In the genomic region with DNA sequence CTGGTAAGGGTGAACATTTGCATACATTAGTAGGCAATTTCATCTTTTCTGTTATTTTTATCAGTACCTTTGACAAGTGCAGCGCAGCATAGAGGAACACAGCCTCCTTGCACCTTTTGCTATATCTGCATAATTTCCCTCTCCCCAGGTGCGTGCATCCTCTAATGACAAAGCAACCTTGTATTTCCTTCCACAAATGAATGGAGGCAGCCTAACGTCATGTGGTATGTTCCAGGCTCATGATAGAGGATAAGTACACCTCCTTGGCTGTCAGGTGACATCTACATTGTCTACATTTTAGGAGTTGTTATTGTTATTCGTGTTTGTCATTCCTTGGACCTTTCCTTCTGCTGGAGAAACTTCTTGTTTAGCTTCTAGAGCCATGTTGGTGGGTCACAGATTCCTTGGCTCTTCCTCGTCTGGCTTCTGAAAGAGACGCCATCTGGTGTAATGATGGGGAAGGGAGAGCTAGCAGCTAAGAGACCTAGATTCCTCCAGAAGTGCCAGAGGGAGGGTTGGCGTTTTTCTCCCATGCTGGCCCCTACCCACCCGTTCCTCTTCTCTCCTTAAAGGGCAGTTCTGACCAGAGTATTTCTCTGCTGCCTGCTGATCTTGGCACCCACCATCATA, we compare ENCODE assay signal across 13 cellular contexts. TPM values are rescaled to one million over a fixed set of nuclear protein-coding genes. Genes with fewer than 3 reads are reported as not detected.
DNase-seq lines count a peak whose midpoint lies in the region; ATAC-seq and TF ChIP-seq lines count a peak whose summit lies in the region.
"Had no signal": no experiment of that assay in that cellular context is flagged by ENCODE, and none has a peak within 500 bp of the region (broad histone marks: within the 10 kb centered on the region; RNA-seq: fewer than 3 reads in every experiment).

No MANE protein-coding gene starts in this region.

- H3K27me3 Mint-ChIP-seq in stimulated activated naive CD8-positive, alpha-beta T cell treated with anti-CD3 and anti-CD28 coated beads, Interleukin-15, Interleukin-2, amounts not matched to agents 100 ng/mL and 50 ng/mL, for 24 hours = no peaks in the 10 kb centered on the region

- H3K4me3 ChIP-seq in lower lobe of right lung = no peak overlapping the region

- H3K27ac ChIP-seq in lower lobe of right lung = peak overlapping the region; percentile 32

- H3K27me3 ChIP-seq in lower lobe of right lung (ENCODE audit: low read depth) = no peaks in the 10 kb centered on the region

- peaks cover 73% of the 10 kb centered on the region for H3K36me3 Mint-ChIP-seq in stimulated activated naive CD8-positive, alpha-beta T cell treated with anti-CD3 and anti-CD28 coated beads, Interleukin-15, Interleukin-2, amounts not matched to agents 100 ng/mL and 50 ng/mL, for 24 hours (ENCODE audit: low read depth)
- peaks cover 57 to 70% of the 10 kb centered on the region in 2 donors for H3K36me3 Mint-ChIP-seq in activated naive CD4-positive, alpha-beta T cell treated with anti-CD3 and anti-CD28 coated beads, Interleukin-2, amount 50 U/mL, for 72 hours

- intact Hi-C loops in lower lobe of right lung (cut with DNase I) = no loop called here

- H3K27ac Mint-ChIP-seq in stimulated activated naive CD8-positive, alpha-beta T cell treated with anti-CD3 and anti-CD28 coated beads, Interleukin-15, Interleukin-2, amounts not matched to agents 100 ng/mL and 50 ng/mL, for 24 hours = peak overlapping the region; percentile 99
- peak overlapping the region; percentile 92 to 97 for H3K27ac Mint-ChIP-seq in activated naive CD4-positive, alpha-beta T cell treated with anti-CD3 and anti-CD28 coated beads, Interleukin-2, amount 50 U/mL, for 72 hours

- H3K4me1 ChIP-seq in lower lobe of right lung = peaks cover 49% of the 10 kb centered on the region

- peaks cover 98% of the 10 kb centered on the region for H3K4me1 Mint-ChIP-seq in stimulated activated naive CD8-positive, alpha-beta T cell treated with anti-CD3 and anti-CD28 coated beads, Interleukin-15, Interleukin-2, amounts not matched to agents 100 ng/mL and 50 ng/mL, for 24 hours (ENCODE audit: low read depth)

- no peak for ATAC-seq in stimulated activated naive CD8-positive, alpha-beta T cell treated with anti-CD3 and anti-CD28 coated beads, Interleukin-15, Interleukin-2, amounts not matched to agents 100 U/mL and 50 U/mL, for 24 hours
- no peak for ATAC-seq in activated naive CD4-positive, alpha-beta T cell treated with anti-CD3 and anti-CD28 coated beads, Interleukin-2, amount 50 U/mL, for 72 hours
- no peak for ATAC-seq in lower lobe of right lung
- no peak for ATAC-seq in GM18868 (IDR thresholded peaks at IDR 0.05; ENCODE audit: unreplicated experiment)
- no peak for ATAC-seq in esophagus mucosa

- DNase-seq in stimulated activated naive CD8-positive, alpha-beta T cell treated with anti-CD3 and anti-CD28 coated beads, Interleukin-15, Interleukin-2, amounts not matched to agents 100 U/mL and 50 U/mL, for 24 hours = no peak
- DNase-seq in activated naive CD4-positive, alpha-beta T cell treated with anti-CD3 and anti-CD28 coated beads, Interleukin-2, amount 50 U/mL, for 72 hours (ENCODE audit: low spot score in 2 of 2) = peak in 1 of 2 donors; percentile 18
- DNase-seq in lower lobe of right lung (no peak), cerebellar nuclear complex (lab: John Stamatoyannopoulos, UW) (no peak), cerebellum (ENCODE audit: low spot score) (no peak)
- DNase-seq: dermis blood vessel endothelial cell, NCI-H345, T1000 had no signal

- TF ChIP-seq CTCF in lower lobe of right lung (IDR thresholded peaks at IDR 0.05) = no peak

- H3K9me3 ChIP-seq in lower lobe of right lung = no peaks in the 10 kb centered on the region

- H3K4me3 Mint-ChIP-seq in stimulated activated naive CD8-positive, alpha-beta T cell treated with anti-CD3 and anti-CD28 coated beads, Interleukin-15, Interleukin-2, amounts not matched to agents 100 ng/mL and 50 ng/mL, for 24 hours = no peak overlapping the region

- H3K36me3 ChIP-seq in lower lobe of right lung = peaks cover 20% of the 10 kb centered on the region

- no peaks in the 10 kb centered on the region for H3K9me3 Mint-ChIP-seq in stimulated activated naive CD8-positive, alpha-beta T cell treated with anti-CD3 and anti-CD28 coated beads, Interleukin-15, Interleukin-2, amounts not matched to agents 100 ng/mL and 50 ng/mL, for 24 hours
- no peaks in the 10 kb centered on the region for H3K9me3 Mint-ChIP-seq in activated naive CD4-positive, alpha-beta T cell treated with anti-CD3 and anti-CD28 coated beads, Interleukin-2, amount 50 U/mL, for 72 hours

RNA-seq across cellular contexts. Expression of a gene that starts 37.0 kb away (rescaled TPM):
- total RNA-seq in activated naive CD4-positive, alpha-beta T cell treated with anti-CD3 and anti-CD28 coated beads, Interleukin-2, amount 50 U/mL, for 72 hours = 100 to 1,000 TPM; 342 to 426 TPM
- total RNA-seq in lower lobe of right lung (226 TPM), cerebellum (120 TPM), esophagus mucosa (25.2 TPM)

RNA-seq across cellular contexts. Expression of a gene that starts 57.2 kb away (rescaled TPM):
- 1 to 10 TPM; 1.4 to 3.2 TPM for total RNA-seq in activated naive CD4-positive, alpha-beta T cell treated with anti-CD3 and anti-CD28 coated beads, Interleukin-2, amount 50 U/mL, for 72 hours
- total RNA-seq in lower lobe of right lung = 5.8 TPM
- 2.0 TPM for total RNA-seq in cerebellum
- 51.5 TPM for total RNA-seq in esophagus mucosa
- total RNA-seq: glomerular endothelial cell, HT1080 had no signal
